Comparison of ENCODE assay signal across 16 cellular contexts in genomic region chr5:118722165-118723020, GRCh38.
A peak's percentile ranks its signal among the peaks of the same experiment; 100 is the strongest.
DNase-seq lines count a peak whose midpoint lies in the region; ATAC-seq and TF ChIP-seq lines count a peak whose summit lies in the region.
"Had no signal": no experiment of that assay in that cellular context is flagged by ENCODE, and none has a peak within 500 bp of the region (broad histone marks: within the 10 kb centered on the region; RNA-seq: fewer than 3 reads in every experiment).

No MANE protein-coding gene starts in this region.

- H3K9me3 ChIP-seq in BLaER1: no peaks in the 10 kb centered on the region
- no peaks in the 10 kb centered on the region for H3K9me3 ChIP-seq in CD8-positive, alpha-beta memory T cell (ENCODE audit: low read length)

- H3K4me1 Mint-ChIP-seq in CD8-positive, alpha-beta memory T cell: no peaks in the 10 kb centered on the region
- H3K4me1 Mint-ChIP-seq: activated naive CD4-positive, alpha-beta T cell treated with anti-CD3 and anti-CD28 coated beads, Interleukin-2, amount 50 U/mL, for 24 hours had no signal

- POLR2A ChIA-PET in CD8-positive, alpha-beta memory T cell (lab: Charles Lee): no interaction called here

- no peaks in the 10 kb centered on the region for H3K27me3 Mint-ChIP-seq in CD8-positive, alpha-beta memory T cell
- H3K27me3 Mint-ChIP-seq: activated naive CD4-positive, alpha-beta T cell treated with anti-CD3 and anti-CD28 coated beads, Interleukin-2, amount 50 U/mL, for 24 hours had no signal

- H3K4me1 ChIP-seq in BLaER1: peaks cover 20% of the 10 kb centered on the region
- H3K4me1 ChIP-seq in CD8-positive, alpha-beta memory T cell (ENCODE audit: insufficient read depth, low read length): no peaks in the 10 kb centered on the region
- H3K4me1 ChIP-seq: spleen had no signal

- CTCF ChIA-PET in CD8-positive, alpha-beta memory T cell (lab: Charles Lee): no interaction called here

- intact Hi-C loops in lower leg skin (cut with DNase I; ENCODE audit: low total_unique reads): no loop called here

- H3K4me3 Mint-ChIP-seq in CD8-positive, alpha-beta memory T cell: no peak overlapping the region
- H3K4me3 Mint-ChIP-seq: activated naive CD4-positive, alpha-beta T cell treated with anti-CD3 and anti-CD28 coated beads, Interleukin-2, amount 50 U/mL, for 24 hours; neural progenitor cell had no signal

- TF ChIP-seq CTCF in lower leg skin (IDR thresholded peaks at IDR 0.05) (no peak), GM10266 (IDR thresholded peaks at IDR 0.05; ENCODE audit: control insufficient read depth, insufficient read depth, low read depth, missing control alignments) (no peak)

- no peak for TF ChIP-seq POLR2A in lower leg skin (IDR thresholded peaks at IDR 0.05)

- DNase-seq in lower leg skin (ENCODE audit: low spot score in 2 of 2) (no peak), ureter (ENCODE audit: low spot score) (no peak), GM10266 (ENCODE audit: extremely low spot score) (no peak)
- DNase-seq in CD8-positive, alpha-beta memory T cell: no peak
- DNase-seq: 8988T; activated CD4-positive, alpha-beta T cell treated with anti-CD3 and anti-CD28 coated beads, Interleukin-2, amount 50 U/mL, for 48 hours; DMS 273 treated with DMSO at 0.1 percent for 48 hours; NCI-H1436 treated with DMSO at 0.1 percent for 48 hours; spleen had no signal

- no peak overlapping the region for H3K9ac ChIP-seq in BLaER1
- H3K9ac ChIP-seq: neural progenitor cell had no signal

- H4K20me1 ChIP-seq in BLaER1: no peaks in the 10 kb centered on the region

- H3K9me3 Mint-ChIP-seq in CD8-positive, alpha-beta memory T cell: peaks cover 0 to 15% (median 2%) of the 10 kb centered on the region in 5 donors

- H3K4me3 ChIP-seq in BLaER1 (no peak overlapping the region), lower leg skin (ENCODE audit: low read depth, poor library complexity, severe bottlenecking) (no peak overlapping the region)
- no peak overlapping the region for H3K4me3 ChIP-seq in CD8-positive, alpha-beta memory T cell (ENCODE audit: low read length)
- H3K4me3 ChIP-seq: neural progenitor cell, spleen had no signal

- no peaks in the 10 kb centered on the region for H3K36me3 Mint-ChIP-seq in CD8-positive, alpha-beta memory T cell
- H3K36me3 Mint-ChIP-seq: activated naive CD4-positive, alpha-beta T cell treated with anti-CD3 and anti-CD28 coated beads, Interleukin-2, amount 50 U/mL, for 24 hours; neural progenitor cell had no signal

- peak; percentile 73 for ATAC-seq in GM19351 (IDR thresholded peaks at IDR 0.05; ENCODE audit: unreplicated experiment)
- peak; percentile 63 for ATAC-seq in HG02642 (IDR thresholded peaks at IDR 0.05; ENCODE audit: poor library complexity, unreplicated experiment)
- peak; percentile 76 for ATAC-seq in HG03342 (IDR thresholded peaks at IDR 0.05; ENCODE audit: unreplicated experiment)
- ATAC-seq: HepG2 had no signal

- 89 to 96% methylated on average over 7 of the region's 7 CpGs for WGBS in lower leg skin, 2 donors

- no peak overlapping the region; the same call in 1 of the 2 replicates for H3K27ac ChIP-seq in BLaER1
- H3K27ac ChIP-seq in CD8-positive, alpha-beta memory T cell (ENCODE audit: low read depth, low read length): no peak overlapping the region
- H3K27ac ChIP-seq: neural progenitor cell, spleen had no signal

- H3K27me3 ChIP-seq in BLaER1: no peaks in the 10 kb centered on the region
- no peaks in the 10 kb centered on the region for H3K27me3 ChIP-seq in CD8-positive, alpha-beta memory T cell (ENCODE audit: insufficient read depth, low read length, poor library complexity, severe bottlenecking)
- H3K27me3 ChIP-seq: neural progenitor cell, spleen had no signal

- peak overlapping the region; percentile 50 for H3K4me2 ChIP-seq in BLaER1
- H3K4me2 ChIP-seq: neural progenitor cell had no signal

- no peak overlapping the region for H3K27ac Mint-ChIP-seq in CD8-positive, alpha-beta memory T cell
- H3K27ac Mint-ChIP-seq: activated naive CD4-positive, alpha-beta T cell treated with anti-CD3 and anti-CD28 coated beads, Interleukin-2, amount 50 U/mL, for 24 hours; neural progenitor cell had no signal

- H3K36me3 ChIP-seq in BLaER1: no peaks in the 10 kb centered on the region
- H3K36me3 ChIP-seq in CD8-positive, alpha-beta memory T cell (ENCODE audit: insufficient read depth, low read length): no peaks in the 10 kb centered on the region
- H3K36me3 ChIP-seq: neural progenitor cell, spleen had no signal
